ENCODE assay signal across 24 cellular contexts in the genomic region with DNA sequence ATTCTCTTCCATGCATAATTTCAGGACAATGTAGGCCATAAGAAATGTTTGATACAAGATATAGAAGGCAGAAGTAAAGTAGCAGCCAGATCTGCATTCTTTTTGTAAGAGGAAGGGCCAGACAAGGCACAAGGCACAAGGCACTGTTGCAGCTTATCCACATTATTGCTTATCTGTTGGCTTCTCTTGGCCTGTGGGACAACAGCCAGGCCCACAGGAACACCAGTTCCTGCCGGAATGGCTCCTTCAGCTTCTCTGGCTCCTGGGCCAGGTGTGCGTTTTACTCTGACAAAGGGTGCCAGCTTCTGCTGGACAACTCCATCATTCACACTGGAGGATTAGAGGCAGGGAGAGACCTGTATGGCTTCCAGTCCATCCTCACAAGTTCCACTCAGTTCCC.
"Had no signal": no experiment of that assay in that cellular context is flagged by ENCODE, and none has a peak within 500 bp of the region (broad histone marks: within the 10 kb centered on the region; RNA-seq: fewer than 3 reads in every experiment).

No MANE protein-coding gene starts in this region.

- DNase-seq: colonic mucosa; cortex of kidney; effector CD8-positive, alpha-beta T cell; effector memory CD8-positive, alpha-beta T cell; endodermal cell; erythroblast; esophagus squamous epithelium; foreskin fibroblast; foreskin melanocyte; gastrocnemius medialis; glutamatergic neuron; head of caudate nucleus; heart right ventricle; hippocampal formation; left cardiac atrium; left lung; lower lobe of right lung; mesenchymal stem cell; mucosa of descending colon; naive B cell had no signal

- H3K9me3 Mint-ChIP-seq: dendritic cell treated with granulocyte-macrophage colony-stimulating factor and Interleukin-4, amounts not matched to agents 40 ng/mL and 50 ng/mL, for 4 days; effector memory CD8-positive, alpha-beta T cell; endodermal cell had no signal

- H3K4me1 ChIP-seq: colonic mucosa, gastrocnemius medialis, heart right ventricle, left lung, lower lobe of right lung had no signal

- H3K27me3 ChIP-seq: colonic mucosa, esophagus squamous epithelium, gastrocnemius medialis, heart right ventricle, left lung had no signal

- H3K36me3 ChIP-seq: colonic mucosa, gastrocnemius medialis had no signal

- H3K27me3 Mint-ChIP-seq: dendritic cell treated with granulocyte-macrophage colony-stimulating factor and Interleukin-4, amounts not matched to agents 40 ng/mL and 50 ng/mL, for 4 days; effector memory CD8-positive, alpha-beta T cell; naive B cell had no signal

- H3K4me3 Mint-ChIP-seq: dendritic cell treated with granulocyte-macrophage colony-stimulating factor and Interleukin-4, amounts not matched to agents 40 ng/mL and 50 ng/mL, for 4 days; effector memory CD8-positive, alpha-beta T cell; endodermal cell; mesothelial cell of epicardium had no signal

- H3K27ac Mint-ChIP-seq: dendritic cell treated with granulocyte-macrophage colony-stimulating factor and Interleukin-4, amounts not matched to agents 40 ng/mL and 50 ng/mL, for 4 days; effector memory CD8-positive, alpha-beta T cell; endodermal cell; mesothelial cell of epicardium had no signal

- H3K9me3 ChIP-seq: colonic mucosa, esophagus squamous epithelium, gastrocnemius medialis, left lung, lower lobe of right lung, mucosa of descending colon had no signal

- H3K4me3 ChIP-seq: colonic mucosa, esophagus squamous epithelium, gastrocnemius medialis, heart right ventricle, left lung, lower lobe of right lung, mucosa of descending colon had no signal

- H3K27ac ChIP-seq: colonic mucosa, epithelial cell of prostate, esophagus squamous epithelium, gastrocnemius medialis, heart right ventricle, left lung, lower lobe of right lung had no signal

- H3K4me1 Mint-ChIP-seq: endodermal cell, naive B cell had no signal

- ATAC-seq: effector memory CD8-positive, alpha-beta T cell; esophagus mucosa; gastrocnemius medialis; left cardiac atrium; left lung; lower lobe of right lung; mucosa of descending colon had no signal
